ENCODE assay signal across 18 cellular contexts in genomic region chr2:71546275-71546638, GRCh38.
"Had no signal": no experiment of that assay in that cellular context is flagged by ENCODE, and none has a peak within 500 bp of the region (broad histone marks: within the 10 kb centered on the region; RNA-seq: fewer than 3 reads in every experiment).

No MANE protein-coding gene starts in this region.

- H3K4me3 ChIP-seq: lung, neural progenitor cell, smooth muscle cell, stomach had no signal

- H3K4me1 ChIP-seq: neural progenitor cell, parathyroid adenoma had no signal

- H3K27ac Mint-ChIP-seq: activated naive CD4-positive, alpha-beta T cell treated with anti-CD3 and anti-CD28 coated beads for 36 hours; dendritic cell treated with granulocyte-macrophage colony-stimulating factor and Interleukin-4, amounts not matched to agents 40 ng/mL and 50 ng/mL, for 4 days; endodermal cell; neural progenitor cell; stimulated activated naive B cell treated with anti-CD40 and anti-IgM and Interleukin-4, amounts not matched to agents 10 μg/mL and 1 μg/mL and 100 μg/mL, for 72 hours had no signal

- H3K36me3 Mint-ChIP-seq: activated naive CD8-positive, alpha-beta T cell treated with anti-CD3 and anti-CD28 coated beads, Interleukin-2, amount 10 ng/mL, durations not matched to agents 7 days and 5 days; natural killer cell; neural progenitor cell had no signal

- H2AFZ ChIP-seq: neural progenitor cell, parathyroid adenoma had no signal

- H3K4me1 Mint-ChIP-seq: endodermal cell had no signal

- H3K4me3 Mint-ChIP-seq: dendritic cell treated with granulocyte-macrophage colony-stimulating factor and Interleukin-4, amounts not matched to agents 40 ng/mL and 50 ng/mL, for 4 days; endodermal cell; neural progenitor cell had no signal

- DNase-seq: esophagus squamous epithelium, natural killer cell, stomach had no signal

- H3K27me3 ChIP-seq: heart right ventricle had no signal

- H3K4me2 ChIP-seq: neural progenitor cell, smooth muscle cell had no signal

- H3K36me3 ChIP-seq: esophagus squamous epithelium, neural progenitor cell, stomach, tibial nerve, WERI-Rb-1 had no signal

- H3K27ac ChIP-seq: epithelial cell of prostate, neural progenitor cell, parathyroid adenoma, psoas muscle, tibial nerve, WERI-Rb-1 had no signal

- H3K9me3 Mint-ChIP-seq: activated naive CD4-positive, alpha-beta T cell treated with anti-CD3 and anti-CD28 coated beads for 36 hours; activated naive CD8-positive, alpha-beta T cell treated with anti-CD3 and anti-CD28 coated beads, Interleukin-2, amount 10 ng/mL, durations not matched to agents 7 days and 5 days; dendritic cell treated with granulocyte-macrophage colony-stimulating factor and Interleukin-4, amounts not matched to agents 40 ng/mL and 50 ng/mL, for 4 days; natural killer cell had no signal

- H3K79me2 ChIP-seq: parathyroid adenoma had no signal

- H3K9me3 ChIP-seq: esophagus squamous epithelium, left ventricle myocardium inferior, psoas muscle, tibial nerve had no signal
